In genomic region chr2:198657520-198658121, GRCh38 we compare ENCODE assay signal across 8 cellular contexts.
A peak's percentile ranks its signal among the peaks of the same experiment; 100 is the strongest.
DNase-seq lines count a peak whose midpoint lies in the region; ATAC-seq and TF ChIP-seq lines count a peak whose summit lies in the region.

No MANE protein-coding gene starts in this region.

- no peak for ATAC-seq in omental fat pad (ENCODE audit: low FRiP score)

- H3K27ac Mint-ChIP-seq in chondrocyte (ENCODE audit: unreplicated experiment) = no peak overlapping the region

- no peaks in the 10 kb centered on the region for H3K36me3 Mint-ChIP-seq in chondrocyte (ENCODE audit: low read depth)

- H3K4me1 Mint-ChIP-seq in chondrocyte (ENCODE audit: low read depth) = no peaks in the 10 kb centered on the region

- H3K9me3 Mint-ChIP-seq in chondrocyte (ENCODE audit: low read depth) = no peaks in the 10 kb centered on the region

- TF ChIP-seq CTCF in chondrocyte (IDR thresholded peaks at IDR 0.05) (peak; percentile 83), omental fat pad (IDR thresholded peaks at IDR 0.05) (no peak)

- no peak overlapping the region for H3K4me3 Mint-ChIP-seq in chondrocyte (ENCODE audit: unreplicated experiment)

- DNase-seq in SIG-M5 treated with dmso at 0.1 percent for 504 hours (lab: John Stamatoyannopoulos, UW; ENCODE audit: unreplicated experiment) = peak; percentile 37
- DNase-seq in SIG-M5 (lab: John Stamatoyannopoulos, UW) = no peak
- peak; percentile 54 to 78 for DNase-seq in NCI-H2081 (lab: John Stamatoyannopoulos, UW)
- DNase-seq in chondrocyte (ENCODE audit: low spot score) = no peak
- DNase-seq in renal cortical epithelial cell (ENCODE audit: low read depth) = peak; percentile 12
- no peak for DNase-seq in omental fat pad (ENCODE audit: low spot score)
- DNase-seq in T1000 (lab: John Stamatoyannopoulos, UW) = no peak
- no peak for DNase-seq in AG08395 (ENCODE audit: low spot score)

- peaks cover 14% of the 10 kb centered on the region for H3K27me3 Mint-ChIP-seq in chondrocyte (ENCODE audit: low read depth)

Comparison
In these comparisons a context has a peak if more than half of its experiments do, and no peak if none do; other contexts are left out.
1. DNase-seq: peak in SIG-M5 treated with dmso at 0.1 percent for 504 hours (single experiment), NCI-H2081 (2 of 2) and renal cortical epithelial cell (single experiment); none in SIG-M5 (single experiment), chondrocyte (single experiment), omental fat pad (single experiment), T1000 (single experiment) and AG08395 (single experiment).